In the genomic region with DNA sequence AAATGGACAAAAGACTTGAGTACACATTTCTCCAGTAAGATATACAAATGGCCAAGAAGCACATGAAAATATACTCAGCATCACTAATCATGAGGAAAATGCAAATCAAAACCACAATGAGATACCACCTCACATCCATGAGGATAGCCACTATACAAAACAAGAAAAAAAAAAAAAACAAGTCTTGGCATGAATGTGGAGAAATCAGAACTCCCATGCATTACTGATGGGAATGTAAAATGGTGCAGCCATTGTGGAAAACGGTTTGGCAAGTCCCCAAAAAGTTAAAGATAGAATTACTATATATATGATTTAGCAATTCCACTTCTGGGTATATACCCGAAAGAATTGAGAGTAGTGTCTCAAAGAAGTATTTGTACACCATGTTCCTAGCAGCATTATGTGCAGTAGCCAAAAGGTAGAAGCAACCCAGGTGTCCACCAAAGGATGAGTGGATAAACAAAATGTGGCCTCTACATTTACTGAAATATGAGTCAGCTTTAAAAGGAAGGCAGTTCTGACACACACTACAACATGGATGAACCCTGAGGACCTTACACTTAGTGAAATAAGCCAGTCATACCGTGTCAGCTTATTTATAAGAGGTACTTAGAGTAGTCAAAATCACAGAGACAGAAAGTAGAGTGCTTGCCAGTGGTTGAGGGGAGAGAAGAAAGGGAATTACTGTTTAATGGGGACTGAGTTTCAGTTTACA, we compare ENCODE assay signal across 10 cellular contexts.
DNase-seq lines count a peak whose midpoint lies in the region; TF ChIP-seq lines count a peak whose summit lies in the region.
"Had no signal": no experiment of that assay in that cellular context is flagged by ENCODE, and none has a peak within 500 bp of the region (broad histone marks: within the 10 kb centered on the region; RNA-seq: fewer than 3 reads in every experiment).

No MANE protein-coding gene starts in this region.

- H3K4me3 Mint-ChIP-seq in osteocyte (ENCODE audit: unreplicated experiment): no peak overlapping the region
- H3K4me3 Mint-ChIP-seq: activated CD8-positive, alpha-beta memory T cell treated with anti-CD3 and anti-CD28 coated beads, Interleukin-2, amount 10 ng/mL, durations not matched to agents 7 days and 5 days; CD8-positive, alpha-beta memory T cell; mesothelial cell of epicardium had no signal

- H3K27ac Mint-ChIP-seq in osteocyte (ENCODE audit: unreplicated experiment): peak overlapping the region; percentile 8
- H3K27ac Mint-ChIP-seq: activated CD8-positive, alpha-beta memory T cell treated with anti-CD3 and anti-CD28 coated beads, Interleukin-2, amount 10 ng/mL, durations not matched to agents 7 days and 5 days; CD8-positive, alpha-beta memory T cell; mesothelial cell of epicardium had no signal

- POLR2A ChIA-PET in RWPE1 (lab: Yijun Ruan, JAX; ENCODE audit: low non-redundant PET): no interaction called here

- TF ChIP-seq CTCF in osteocyte (IDR thresholded peaks at IDR 0.05): no peak
- no peak for TF ChIP-seq CTCF in RWPE1 (conservative IDR thresholded peaks at IDR 0.05; ENCODE audit: low read depth)

- no peaks in the 10 kb centered on the region for H3K27me3 Mint-ChIP-seq in osteocyte (ENCODE audit: unreplicated experiment)
- H3K27me3 Mint-ChIP-seq: activated CD8-positive, alpha-beta memory T cell treated with anti-CD3 and anti-CD28 coated beads, Interleukin-2, amount 10 ng/mL, durations not matched to agents 7 days and 5 days had no signal

- CTCF ChIA-PET in RWPE1 (lab: Yijun Ruan, JAX): no interaction called here

- H3K27ac ChIP-seq in RWPE1: no peak overlapping the region

- H3K36me3 Mint-ChIP-seq in osteocyte (ENCODE audit: unreplicated experiment): peaks cover 26% of the 10 kb centered on the region

- DNase-seq in H4 (ENCODE audit: low spot score) (peak; percentile 16), NCI-H226 (peak; percentile 21), dermis blood vessel endothelial cell (peak; percentile 30), osteocyte (ENCODE audit: extremely low spot score, unreplicated experiment) (no peak), RWPE1 (ENCODE audit: low spot score) (no peak), HuH-7 (ENCODE audit: low spot score) (no peak)
- no peak for DNase-seq in stimulated activated CD4-positive, alpha-beta T cell treated with anti-CD3 and anti-CD28 coated beads, Interleukin-2, amount 100 ng/mL, for 48 hours
- DNase-seq: activated CD8-positive, alpha-beta memory T cell treated with anti-CD3 and anti-CD28 coated beads, Interleukin-2, amount 10 ng/mL, durations not matched to agents 7 days and 5 days; CD8-positive, alpha-beta memory T cell had no signal

- peaks cover 29% of the 10 kb centered on the region for H3K9me3 Mint-ChIP-seq in osteocyte (ENCODE audit: unreplicated experiment)
- H3K9me3 Mint-ChIP-seq: CD8-positive, alpha-beta memory T cell had no signal

- peaks cover 14% of the 10 kb centered on the region for H3K4me1 Mint-ChIP-seq in osteocyte (ENCODE audit: unreplicated experiment)
- H3K4me1 Mint-ChIP-seq: activated CD8-positive, alpha-beta memory T cell treated with anti-CD3 and anti-CD28 coated beads, Interleukin-2, amount 10 ng/mL, durations not matched to agents 7 days and 5 days had no signal

Comparison
In these comparisons a context has a peak if more than half of its experiments do, and no peak if none do; other contexts are left out.
1. DNase-seq: peak in H4 (single experiment), NCI-H226 (single experiment) and dermis blood vessel endothelial cell (single experiment); none in osteocyte (single experiment), RWPE1 (single experiment), HuH-7 (single experiment) and stimulated activated CD4-positive, alpha-beta T cell treated with anti-CD3 and anti-CD28 coated beads, Interleukin-2, amount 100 ng/mL, for 48 hours (0 of 2).